1 cellular context compared by ENCODE assay signal in genomic region chr12:123089631-123090353, GRCh38.
TF ChIP-seq lines count a peak whose summit lies in the region.

No MANE protein-coding gene starts in this region.

TF ChIP-seq in K562, 482 proteins besides CTCF, POLR2A, EP300 and RAD21 (continued from another document and continues in another):
- TF ChIP-seq UBTF (IDR thresholded peaks at IDR 0.05; ENCODE audit: borderline replicate concordance in 1 of 2, low read depth in 2 of 2, low read length in 2 of 2), result 0 out of 4 replicates have a peak, but pooled peaks of 1 of the 2 experiments have one; percentile 15
- TF ChIP-seq RBM34 (IDR thresholded peaks at IDR 0.05; ENCODE audit: borderline replicate concordance, insufficient read depth, low read length), result no peak
- no peak for TF ChIP-seq HMGXB4 (CRISPR knock-in tag; IDR thresholded peaks at IDR 0.05)
- no peak for TF ChIP-seq THAP7 (CRISPR knock-in tag; IDR thresholded peaks at IDR 0.05)
- TF ChIP-seq ZC3H8 (IDR thresholded peaks at IDR 0.05), result no peak
- TF ChIP-seq NR2C1 (IDR thresholded peaks at IDR 0.05), result peak; percentile 39; the same call in 1 of the 2 replicates
- TF ChIP-seq NR2C1 (tag; IDR thresholded peaks at IDR 0.05), result 0 out of 2 replicates have a peak, but pooled peaks have one; percentile 20
- TF ChIP-seq KLF16 (IDR thresholded peaks at IDR 0.05), result peak; percentile 56; the same call in 1 of the 2 replicates
- no peak for TF ChIP-seq REST (CRISPR knock-in tag; IDR thresholded peaks at IDR 0.05; ENCODE audit: low read depth)
- no peak for TF ChIP-seq TAF9B (IDR thresholded peaks at IDR 0.05; ENCODE audit: partially characterized antibody)
- peak; percentile 16 for TF ChIP-seq BRD9 (IDR thresholded peaks at IDR 0.05; ENCODE audit: low read depth, partially characterized antibody)
- no peak for TF ChIP-seq NUFIP1 (IDR thresholded peaks at IDR 0.05; ENCODE audit: partially characterized antibody)
- TF ChIP-seq POLR2AphosphoS5 (IDR thresholded peaks at IDR 0.05; ENCODE audit: control insufficient read depth, insufficient read depth, low read depth, low read length), result peak; percentile 50; the same call in 1 of the 2 replicates
- no peak for TF ChIP-seq ZKSCAN8 (CRISPR knock-in tag; IDR thresholded peaks at IDR 0.05)
- no peak for TF ChIP-seq ZNF3 (CRISPR knock-in tag; IDR thresholded peaks at IDR 0.05)
- no peak for TF ChIP-seq KLF10 (CRISPR knock-in tag; IDR thresholded peaks at IDR 0.05)
- peak; percentile 79; the same call in 1 of the 2 replicates for TF ChIP-seq ZBTB7A (IDR thresholded peaks at IDR 0.05; ENCODE audit: borderline replicate concordance, control insufficient read depth, low read depth, low read length)
- TF ChIP-seq ZNF217 (CRISPR knock-in tag; IDR thresholded peaks at IDR 0.05), result no peak
- TF ChIP-seq HLTF (IDR thresholded peaks at IDR 0.05), result no peak
- TF ChIP-seq ELF2 (CRISPR knock-in tag; IDR thresholded peaks at IDR 0.05), result no peak
- no peak for TF ChIP-seq TCFL5 (CRISPR knock-in tag; conservative IDR thresholded peaks at IDR 0.05)
- no peak for TF ChIP-seq TAF7 (tag; IDR thresholded peaks at IDR 0.05)
- TF ChIP-seq CAMTA2 (CRISPR knock-in tag; conservative IDR thresholded peaks at IDR 0.05), result no peak
- TF ChIP-seq BRCA1 (IDR thresholded peaks at IDR 0.05), result no peak
- no peak for TF ChIP-seq BRCA1 (CRISPR knock-in tag; IDR thresholded peaks at IDR 0.05)
- TF ChIP-seq GTF2B (IDR thresholded peaks at IDR 0.05; ENCODE audit: extremely low read depth, insufficient read length), result no peak
- TF ChIP-seq BDP1 (IDR thresholded peaks at IDR 0.05; ENCODE audit: insufficient read depth, insufficient read length), result no peak
- TF ChIP-seq MITF (IDR thresholded peaks at IDR 0.05), result 0 out of 2 replicates have a peak, but pooled peaks have one; percentile 20
- TF ChIP-seq TCF3 (CRISPR knock-in tag; IDR thresholded peaks at IDR 0.05), result peak; percentile 89
- no peak for TF ChIP-seq HOMEZ (CRISPR knock-in tag; IDR thresholded peaks at IDR 0.05)
- TF ChIP-seq SMAD2 (IDR thresholded peaks at IDR 0.05; ENCODE audit: low read depth, low read length), result no peak
- no peak for TF ChIP-seq MBD1 (CRISPR knock-in tag; IDR thresholded peaks at IDR 0.05)
- no peak for TF ChIP-seq MYC (IDR thresholded peaks at IDR 0.05; ENCODE audit: low read depth, low read length)
- TF ChIP-seq MYC (CRISPR knock-in tag; IDR thresholded peaks at IDR 0.05; ENCODE audit: borderline replicate concordance, low read depth), result no peak
- TF ChIP-seq SNRNP70 (optimal IDR thresholded peaks at IDR 0.05; ENCODE audit: low read depth, low read length), result no peak
- no peak for TF ChIP-seq ZBTB17 (CRISPR knock-in tag; IDR thresholded peaks at IDR 0.05)
- peak; percentile 12 for TF ChIP-seq CCNT2 (IDR thresholded peaks at IDR 0.05; ENCODE audit: borderline replicate concordance, extremely low read depth, insufficient read length, low read depth, low read length)
- TF ChIP-seq ZNF551 (CRISPR knock-in tag; IDR thresholded peaks at IDR 0.05), result no peak
- TF ChIP-seq BCL6 (CRISPR knock-in tag; IDR thresholded peaks at IDR 0.05), result no peak
- no peak for TF ChIP-seq MXI1 (IDR thresholded peaks at IDR 0.05; ENCODE audit: low read depth, low read length)
- TF ChIP-seq TOE1 (IDR thresholded peaks at IDR 0.05; ENCODE audit: borderline replicate concordance), result no peak
- TF ChIP-seq TOE1 (CRISPR knock-in tag; IDR thresholded peaks at IDR 0.05; ENCODE audit: borderline replicate concordance, low read depth), result no peak
- no peak for TF ChIP-seq RUNX1 (IDR thresholded peaks at IDR 0.05; ENCODE audit: low read depth)
- no peak for TF ChIP-seq ZNF253 (CRISPR knock-in tag; conservative IDR thresholded peaks at IDR 0.05)
- TF ChIP-seq POLR3A (IDR thresholded peaks at IDR 0.05; ENCODE audit: borderline replicate concordance, extremely low read depth, insufficient read depth, insufficient read length), result no peak
- no peak for TF ChIP-seq CHD2 (IDR thresholded peaks at IDR 0.05; ENCODE audit: low read depth, low read length)
- no peak for TF ChIP-seq HNRNPK (IDR thresholded peaks at IDR 0.05; ENCODE audit: low read depth, low read length, poor library complexity, severe bottlenecking)
- no peak for TF ChIP-seq DLX4 (CRISPR knock-in tag; IDR thresholded peaks at IDR 0.05)
- no peak for TF ChIP-seq COPS2 (conservative IDR thresholded peaks at IDR 0.05)
- no peak for TF ChIP-seq EGR1 (conservative IDR thresholded peaks at IDR 0.05)
- TF ChIP-seq MYNN (IDR thresholded peaks at IDR 0.05), result no peak
- TF ChIP-seq MYNN (CRISPR knock-in tag; IDR thresholded peaks at IDR 0.05), result no peak
- TF ChIP-seq HBP1 (CRISPR knock-in tag; IDR thresholded peaks at IDR 0.05), result 0 out of 2 replicates have a peak, but pooled peaks have one; percentile 48
